8 cellular contexts compared by ENCODE assay signal in genomic region chr11:62725686-62726085, GRCh38. TPM values are rescaled to one million over a fixed set of nuclear protein-coding genes. Genes with fewer than 3 reads are reported as not detected.
A peak's percentile ranks its signal among the peaks of the same experiment; 100 is the strongest.
DNase-seq lines count a peak whose midpoint lies in the region; ATAC-seq and TF ChIP-seq lines count a peak whose summit lies in the region.

No MANE protein-coding gene starts in this region.

- H3K4me3 ChIP-seq in ACC112 (ENCODE audit: low read depth, low read length) (peak overlapping the region; percentile 99), cardiac fibroblast (replicated peaks in 1 of 2; ENCODE audit: low read depth in 2 of 2, low read length in 2 of 2) (peak overlapping the region; percentile 89 to 93), mucosa of stomach (ENCODE audit: low read length) (peak overlapping the region; percentile 76)
- H3K4me3 ChIP-seq in Jurkat, Clone E6-1 (ENCODE audit: low read length), result peak overlapping the region; percentile 78

- peaks cover 78% of the 10 kb centered on the region for H3K79me2 ChIP-seq in ACC112 (ENCODE audit: control insufficient read depth, insufficient read depth, low read length, unreplicated experiment)

- no peak for TF ChIP-seq CTCF in cardiac fibroblast (IDR thresholded peaks at IDR 0.05; ENCODE audit: low read depth, low read length)

- H2AFZ ChIP-seq in ACC112 (ENCODE audit: low read length, unreplicated experiment), result no peak overlapping the region

- H3K4me1 ChIP-seq in ACC112 (ENCODE audit: control insufficient read depth, insufficient read depth, low read length, unreplicated experiment), result peaks cover 20% of the 10 kb centered on the region
- H3K4me1 ChIP-seq in mucosa of stomach (ENCODE audit: control insufficient read depth, insufficient read depth, low read length), result peaks cover 16% of the 10 kb centered on the region

- H3K36me3 ChIP-seq in ACC112 (ENCODE audit: insufficient read depth, low read length) (peaks cover 51% of the 10 kb centered on the region), mucosa of stomach (ENCODE audit: control insufficient read depth, insufficient read depth, low read length) (peaks cover 25% of the 10 kb centered on the region)

- no peak for DNase-seq in Jurkat, Clone E6-1 (ENCODE audit: low read depth, low spot score)
- DNase-seq in cardiac fibroblast (ENCODE audit: low read depth in 2 of 2) (no peak), NCI-H1694 treated with DMSO at 0.1 percent for 48 hours (lab: John Stamatoyannopoulos, UW) (no peak), AML-193 (lab: John Stamatoyannopoulos, UW) (no peak), H4 (ENCODE audit: low spot score) (no peak)

- ATAC-seq in GM19467 (IDR thresholded peaks at IDR 0.05; ENCODE audit: unreplicated experiment), result no peak

- peak overlapping the region; percentile 90 for H3K27ac ChIP-seq in ACC112 (ENCODE audit: low read depth, low read length)

- H3K9me3 ChIP-seq in mucosa of stomach (ENCODE audit: control insufficient read depth, low read length), result no peaks in the 10 kb centered on the region

- H3K9ac ChIP-seq in mucosa of stomach (ENCODE audit: low read length), result peak overlapping the region; percentile 73

- H3K27me3 ChIP-seq in ACC112 (ENCODE audit: insufficient read depth, low read length) (no peaks in the 10 kb centered on the region), mucosa of stomach (ENCODE audit: control insufficient read depth, insufficient read depth, low read length) (no peaks in the 10 kb centered on the region)

RNA-seq across cellular contexts. Expression of gene HNRNPUL2, which starts 1.6 kb away (rescaled TPM):
- polyA plus RNA-seq in Jurkat, Clone E6-1 (2012; ENCODE audit: insufficient read depth, insufficient read length), result 43.2 TPM
- 4.7 and 5.0 TPM in 2 replicates for total RNA-seq in H4 (2014; rRNA removed; shearing (Covaris generic))

RNA-seq across cellular contexts. Expression of gene TTC9C, which starts 2.6 kb away (rescaled TPM):
- 56.3 TPM for polyA plus RNA-seq in Jurkat, Clone E6-1 (2012; ENCODE audit: insufficient read depth, insufficient read length)
- 35.0 and 46.9 TPM in 2 replicates for total RNA-seq in H4 (2014; rRNA removed; shearing (Covaris generic))

RNA-seq across cellular contexts. Expression of gene GNG3, which starts 18.2 kb away (rescaled TPM):
- polyA plus RNA-seq in Jurkat, Clone E6-1 (2012; ENCODE audit: insufficient read depth, insufficient read length), result not detected
- total RNA-seq in H4 (2014; rRNA removed; shearing (Covaris generic)), result 0.41 TPM in 1 of 2 replicates, not detected in the other

RNA-seq across cellular contexts. Expression of gene BSCL2, which starts 18.5 kb away (rescaled TPM):
- polyA plus RNA-seq in Jurkat, Clone E6-1 (2012; ENCODE audit: insufficient read depth, insufficient read length), result 62.5 TPM
- 128 TPM in 2 replicates for total RNA-seq in H4 (2014; rRNA removed; shearing (Covaris generic))

RNA-seq across cellular contexts. Expression of gene ZBTB3, which starts 28.3 kb away (rescaled TPM):
- polyA plus RNA-seq in Jurkat, Clone E6-1 (2012; ENCODE audit: insufficient read depth, insufficient read length), result 3.2 TPM
- total RNA-seq in H4 (2014; rRNA removed; shearing (Covaris generic)), result 6.9 and 7.5 TPM in 2 replicates
